ENCODE assay signal across 21 cellular contexts in the genomic region with DNA sequence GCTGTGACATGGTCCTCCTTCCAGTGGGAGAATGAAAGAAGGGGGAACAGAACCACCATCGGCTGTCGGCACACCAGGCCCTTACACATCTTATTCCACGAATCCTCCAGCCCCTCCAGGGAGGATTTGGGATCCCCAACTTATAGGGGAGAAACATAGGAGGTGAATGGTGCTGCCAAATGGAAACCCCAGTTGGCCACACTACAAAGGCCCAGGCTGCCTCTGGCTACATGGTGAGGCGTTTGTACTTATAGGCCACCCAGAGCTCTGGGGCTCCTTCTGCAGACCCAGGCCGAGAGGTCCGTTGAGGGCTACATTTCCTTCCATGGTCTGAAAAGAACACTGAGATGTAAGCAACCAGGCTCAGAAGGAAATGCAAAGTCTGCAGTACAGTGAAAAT. TPM values are rescaled to one million over a fixed set of nuclear protein-coding genes. Genes with fewer than 3 reads are reported as not detected.
DNase-seq lines count a peak whose midpoint lies in the region; ATAC-seq, FAIRE-seq and TF ChIP-seq lines count a peak whose summit lies in the region.
"Had no signal": no experiment of that assay in that cellular context is flagged by ENCODE, and none has a peak within 500 bp of the region (broad histone marks: within the 10 kb centered on the region; RNA-seq: fewer than 3 reads in every experiment).

No MANE protein-coding gene starts in this region.

- peak overlapping the region; percentile 19 to 60 for H3K9ac ChIP-seq in kidney (ENCODE audit: low read length in 2 of 2)
- H3K9ac ChIP-seq: BLaER1, KMS-11, neural progenitor cell had no signal

- H3K4me3 ChIP-seq in CD8-positive, alpha-beta T cell (ENCODE audit: low read depth, low read length), result no peak overlapping the region
- H3K4me3 ChIP-seq in kidney (ENCODE audit: low read length in 2 of 2) (no peak overlapping the region), stomach (no peak overlapping the region)
- H3K4me3 ChIP-seq: BLaER1, neural progenitor cell had no signal

- CTCF ChIA-PET in CD8-positive, alpha-beta T cell (lab: Charles Lee), result interaction anchor here (2.3 kb wide), 1 partner anchor 111 kb away, joined by 5 read pairs; no protein-coding TSS in a partner anchor

- H3K36me3 ChIP-seq in CD8-positive, alpha-beta T cell (ENCODE audit: insufficient read depth, low read length), result no peaks in the 10 kb centered on the region
- H3K36me3 ChIP-seq in kidney (ENCODE audit: control insufficient read depth in 1 of 2, insufficient read depth in 2 of 2, low read length in 2 of 2), result peaks cover 71 to 94% of the 10 kb centered on the region in 2 donors
- peaks cover 71 to 89% (median 87%) of the 10 kb centered on the region in 4 donors for H3K36me3 ChIP-seq in stomach

- no peak for TF ChIP-seq EP300 in stomach (IDR thresholded peaks at IDR 0.05)

- POLR2A ChIA-PET in CD8-positive, alpha-beta T cell (lab: Charles Lee), result no interaction called here

- no peaks in the 10 kb centered on the region for H3K36me3 Mint-ChIP-seq in CD8-positive, alpha-beta T cell
- H3K36me3 Mint-ChIP-seq in activated naive CD8-positive, alpha-beta T cell treated with anti-CD3 and anti-CD28 coated beads, Interleukin-2, amount 50 U/mL, for 24 hours (ENCODE audit: low read depth), result no peaks in the 10 kb centered on the region

- no peaks in the 10 kb centered on the region for H3K9me3 Mint-ChIP-seq in CD8-positive, alpha-beta T cell
- no peaks in the 10 kb centered on the region for H3K9me3 Mint-ChIP-seq in activated naive CD8-positive, alpha-beta T cell treated with anti-CD3 and anti-CD28 coated beads, Interleukin-2, amount 50 U/mL, for 24 hours
- H3K9me3 Mint-ChIP-seq: neural progenitor cell had no signal

- TF ChIP-seq CTCF in CD8-positive, alpha-beta T cell (IDR thresholded peaks at IDR 0.05), result no peak
- TF ChIP-seq CTCF in kidney (IDR thresholded peaks at IDR 0.05; ENCODE audit: borderline replicate concordance, extremely low read depth, insufficient read depth), result no peak
- no peak for TF ChIP-seq CTCF in stomach (IDR thresholded peaks at IDR 0.05)

- H3K4me1 Mint-ChIP-seq in CD8-positive, alpha-beta T cell (ENCODE audit: low read depth), result peaks cover 19% of the 10 kb centered on the region
- peaks cover 20% of the 10 kb centered on the region for H3K4me1 Mint-ChIP-seq in activated naive CD8-positive, alpha-beta T cell treated with anti-CD3 and anti-CD28 coated beads, Interleukin-2, amount 50 U/mL, for 24 hours

- TF ChIP-seq POLR2A in stomach (IDR thresholded peaks at IDR 0.05), result no peak

- peaks cover 20% of the 10 kb centered on the region for H3K4me1 ChIP-seq in CD8-positive, alpha-beta T cell (ENCODE audit: insufficient read depth, low read length)
- peaks cover 90 to 91% of the 10 kb centered on the region in 2 donors for H3K4me1 ChIP-seq in kidney (ENCODE audit: control insufficient read depth in 1 of 2, insufficient read depth in 1 of 2, low read depth in 1 of 2, low read length in 2 of 2)
- peaks cover 92 to 100% (median 98%) of the 10 kb centered on the region in 4 donors for H3K4me1 ChIP-seq in stomach

- intact Hi-C loops in CD8-positive, alpha-beta T cell (cut with DNase I, micrococcal nuclease), result no loop called here
- intact Hi-C loops in kidney (cut with DNase I) (loop anchor here (5.0 kb wide), 1 partner anchor 50 kb away; no protein-coding TSS in a partner anchor), stomach (cut with DNase I; ENCODE audit: low total_unique reads) (loop anchor here (5.0 kb wide), 1 partner anchor 45 kb away; no protein-coding TSS in a partner anchor)

- DNase-seq in CD8-positive, alpha-beta T cell, result no peak
- DNase-seq in kidney (no peak), stomach (no peak), T1000 (lab: John Stamatoyannopoulos, UW) (no peak), MV-4-11 (lab: John Stamatoyannopoulos, UW) (no peak)
- no peak for DNase-seq in activated naive CD8-positive, alpha-beta T cell treated with anti-CD3 and anti-CD28 coated beads, Interleukin-2, amount 50 U/mL, for 24 hours
- DNase-seq: activated CD4-positive, alpha-beta T cell treated with anti-CD3 and anti-CD28 coated beads for 48 hours; activated T-cell treated with anti-CD3 and anti-CD28 coated beads, Interleukin-2, amount 50 U/mL, for 48 hours; DMS79 treated with DMSO at 0.1 percent for 48 hours; glutamatergic neuron; kidney glomerular epithelial cell; NCI-H187; NCI-H510A treated with DMSO at 0.1 percent for 48 hours; small intestine had no signal

- WGBS in stomach, 5 donors, result 86 to 91% (median 89%) methylated on average over 6 of the region's 6 CpGs

- no peak overlapping the region for H3K27ac ChIP-seq in CD8-positive, alpha-beta T cell (ENCODE audit: low read depth, low read length)
- H3K27ac ChIP-seq in angular gyrus (ENCODE audit: low read depth, low read length), result peak overlapping the region; percentile 81
- peak overlapping the region; percentile 91 to 93 for H3K27ac ChIP-seq in kidney (ENCODE audit: low read depth in 2 of 2, low read length in 2 of 2)
- peak overlapping the region in 4 of 5 donors; percentile 96 to 100 (median 98) for H3K27ac ChIP-seq in stomach
- H3K27ac ChIP-seq: BLaER1, KMS-11, neural progenitor cell had no signal

- H3K27ac Mint-ChIP-seq in CD8-positive, alpha-beta T cell, result no peak overlapping the region
- no peak overlapping the region for H3K27ac Mint-ChIP-seq in activated naive CD8-positive, alpha-beta T cell treated with anti-CD3 and anti-CD28 coated beads, Interleukin-2, amount 50 U/mL, for 24 hours
- H3K27ac Mint-ChIP-seq: neural progenitor cell had no signal

- ATAC-seq in CD8-positive, alpha-beta T cell, result no peak
- no peak for ATAC-seq in GM18909 (IDR thresholded peaks at IDR 0.05; ENCODE audit: poor library complexity, unreplicated experiment)
- no peak for ATAC-seq in activated naive CD8-positive, alpha-beta T cell treated with anti-CD3 and anti-CD28 coated beads, Interleukin-2, amount 50 U/mL, for 24 hours

- H3K27me3 Mint-ChIP-seq in CD8-positive, alpha-beta T cell (ENCODE audit: low read depth), result peaks cover 3% of the 10 kb centered on the region
- peaks cover 16% of the 10 kb centered on the region for H3K27me3 Mint-ChIP-seq in activated naive CD8-positive, alpha-beta T cell treated with anti-CD3 and anti-CD28 coated beads, Interleukin-2, amount 50 U/mL, for 24 hours

- no peaks in the 10 kb centered on the region for H3K27me3 ChIP-seq in CD8-positive, alpha-beta T cell (ENCODE audit: insufficient read depth, low read length)
- H3K27me3 ChIP-seq in stomach, result no peaks in the 10 kb centered on the region
- H3K27me3 ChIP-seq: BLaER1, neural progenitor cell had no signal

- H3K4me3 Mint-ChIP-seq in CD8-positive, alpha-beta T cell, result peak overlapping the region; percentile 26
- H3K4me3 Mint-ChIP-seq in activated naive CD8-positive, alpha-beta T cell treated with anti-CD3 and anti-CD28 coated beads, Interleukin-2, amount 50 U/mL, for 24 hours, result no peak overlapping the region
- H3K4me3 Mint-ChIP-seq: neural progenitor cell had no signal

- H3K9me3 ChIP-seq in CD8-positive, alpha-beta T cell (ENCODE audit: low read length), result no peaks in the 10 kb centered on the region
- no peaks in the 10 kb centered on the region for H3K9me3 ChIP-seq in kidney (ENCODE audit: control insufficient read depth in 1 of 2, low read length in 2 of 2)
- no peaks in the 10 kb centered on the region for H3K9me3 ChIP-seq in stomach
- H3K9me3 ChIP-seq: BLaER1 had no signal

- no peak for FAIRE-seq in kidney (lab: Jason Lieb, UNC)
- FAIRE-seq: RCC 7860, small intestine had no signal

RNA-seq across cellular contexts. Expression of a gene that starts 12.0 kb away (rescaled TPM):
- not detected for total RNA-seq in CD8-positive, alpha-beta T cell
- total RNA-seq in kidney (83.5 TPM), stomach (100 to 1,000 TPM in 1 of 5 donors, 10 to 100 TPM in 4; 29.3 to 782 (median 54.9) TPM)
- polyA plus RNA-seq in kidney (ENCODE audit: insufficient read depth, low read depth, low replicate concordance) (19.5 TPM), stomach (10 to 100 TPM; 10.6 to 16.6 (median 13.8) TPM)
- total RNA-seq: T-helper 2 cell treated with Interferon-gamma antibody and Interleukin-4, amounts not matched to agents 100 ng/mL and 5 ng/mL, for 36 hours had no signal

Comparison
In these comparisons a context has a peak if more than half of its experiments do, and no peak if none do; other contexts are left out.
1. RNA of a gene that starts 12.0 kb away (total RNA-seq): 83.5 TPM in kidney (single experiment) and 29.3 to 782 TPM in stomach; not detected in CD8-positive, alpha-beta T cell; every median in the first group is over 10 times any median in the second.
2. intact Hi-C loops: an anchor here in kidney (5.0 kb wide) and stomach (5.0 kb wide); none called in CD8-positive, alpha-beta T cell.